8 cellular contexts compared by ENCODE assay signal in genomic region chr19:46009530-46010510, GRCh38.
DNase-seq lines count a peak whose midpoint lies in the region; ATAC-seq and FAIRE-seq lines count a peak whose summit lies in the region.

No MANE protein-coding gene starts in this region.

- no peak overlapping the region for H3K27ac Mint-ChIP-seq in memory B cell

- in situ Hi-C loops in ACHN (cut with HindIII; ENCODE audit: low pct_ligation_motif_present, low pct_unique_long_range_greater_than_20kb, low sequenced_read_pairs): no loop called here

- peaks cover 9% of the 10 kb centered on the region for H3K4me1 Mint-ChIP-seq in memory B cell

- peak; percentile 69 for FAIRE-seq in GM18507 (lab: Jason Lieb, UNC)

- no peaks in the 10 kb centered on the region for H3K9me3 Mint-ChIP-seq in memory B cell

- peak; percentile 67 for ATAC-seq in memory B cell (ENCODE audit: low read depth)
- no peak for ATAC-seq in HG03095 (IDR thresholded peaks at IDR 0.05; ENCODE audit: unreplicated experiment)

- H3K27me3 Mint-ChIP-seq in memory B cell: peaks cover 5% of the 10 kb centered on the region

- peak; percentile 53 for DNase-seq in ACHN
- DNase-seq in GM18507 (ENCODE audit: extremely low spot score, insufficient read length, low read depth): no peak
- DNase-seq in NCI-H345 (lab: John Stamatoyannopoulos, UW): peak; percentile 7
- DNase-seq in activated CD4-positive, alpha-beta T cell treated with anti-CD3 and anti-CD28 coated beads, Interleukin-2, amount 50 U/mL, for 24 hours (ENCODE audit: low read depth in 1 of 2, low spot score in 1 of 2): peak; percentile 38 to 53
- DNase-seq in ecto neural progenitor cell (ENCODE audit: low spot score): peak; percentile 88
- peak; percentile 53 to 56 for DNase-seq in memory B cell (ENCODE audit: low spot score in 2 of 2)
- DNase-seq in stimulated activated CD8-positive, alpha-beta memory T cell treated with anti-CD3 and anti-CD28 coated beads, Interleukin-2, amount 100 ng/mL, for 48 hours (ENCODE audit: low read depth in 2 of 2): peak; percentile 42 to 51

- H3K4me3 Mint-ChIP-seq in memory B cell: no peak overlapping the region

- H3K36me3 Mint-ChIP-seq in memory B cell: peaks cover 11% of the 10 kb centered on the region
